10 cellular contexts compared by ENCODE assay signal in the genomic region with DNA sequence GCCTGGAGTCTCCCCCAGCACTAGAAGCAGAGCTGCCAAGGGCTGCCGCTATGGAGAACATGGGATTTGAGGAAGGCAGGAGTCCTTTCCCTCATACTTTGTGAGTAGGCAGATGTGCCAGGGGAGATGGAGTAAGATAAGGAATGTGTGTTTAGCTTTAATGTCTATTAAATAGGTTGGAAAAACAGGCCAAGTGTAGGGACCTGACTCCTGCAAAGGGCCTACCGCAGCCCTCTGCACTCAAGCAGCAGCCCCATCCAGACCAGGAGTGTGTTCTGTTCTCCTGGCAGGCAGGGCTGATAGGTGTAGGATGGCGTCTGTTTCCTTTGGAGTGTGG. TPM values are rescaled to one million over a fixed set of nuclear protein-coding genes. Genes with fewer than 3 reads are reported as not detected.
DNase-seq lines count a peak whose midpoint lies in the region; ATAC-seq and TF ChIP-seq lines count a peak whose summit lies in the region.
"Had no signal": no experiment of that assay in that cellular context is flagged by ENCODE, and none has a peak within 500 bp of the region (broad histone marks: within the 10 kb centered on the region; RNA-seq: fewer than 3 reads in every experiment).

No MANE protein-coding gene starts in this region.

- peaks cover 42% of the 10 kb centered on the region for H3K36me3 Mint-ChIP-seq in activated CD4-positive, alpha-beta T cell treated with anti-CD3 and anti-CD28 coated beads, Interleukin-2, amount 10 ng/mL, durations not matched to agents 24 days and 14 days (ENCODE audit: low read depth)

- intact Hi-C loops in activated CD4-positive, alpha-beta T cell treated with anti-CD3 and anti-CD28 coated beads, Interleukin-2, amount 10 ng/mL, durations not matched to agents 24 days and 14 days (cut with micrococcal nuclease) = no loop called here
- intact Hi-C loops in adrenal gland (cut with DNase I) = loop anchor here in 1 of 2 donors (10.0 kb wide), 1 partner anchor 132 kb away; a partner anchor contains a TSS

- H3K4me3 ChIP-seq in Loucy (ENCODE audit: low read length, poor library complexity, severe bottlenecking) = no peak overlapping the region
- H3K4me3 ChIP-seq in adrenal gland = no peak overlapping the region
- H3K4me3 ChIP-seq in neuronal stem cell (ENCODE audit: low read length in 2 of 2) = peak overlapping the region in 1 of 2 donors; percentile 95

- H3K27ac ChIP-seq in adrenal gland (peak overlapping the region in 4 of 5 donors; percentile 33 to 95 (median 42)), neuronal stem cell (replicated peaks; ENCODE audit: low read length) (no peak overlapping the region)

- DNase-seq in activated CD4-positive, alpha-beta T cell treated with anti-CD3 and anti-CD28 coated beads, Interleukin-2, amount 10 ng/mL, durations not matched to agents 24 days and 14 days = no peak
- DNase-seq in activated CD4-positive, alpha-beta T cell treated with anti-CD3 and anti-CD28 coated beads, Interleukin-2, amount 50 U/mL, for 48 hours = no peak
- DNase-seq in adrenal gland = no peak
- DNase-seq in neuronal stem cell (ENCODE audit: low spot score) = no peak
- no peak for DNase-seq in NCI-H2171 treated with DMSO at 0.1 percent for 48 hours (lab: John Stamatoyannopoulos, UW)
- no peak for DNase-seq in activated gamma-delta T cell treated with Interleukin-2 at 50 U/mL for 16 hours
- DNase-seq: KBM-7, NCI-H2171 had no signal

- H3K27me3 ChIP-seq in Loucy (ENCODE audit: insufficient read depth, low read length, poor library complexity, severe bottlenecking) (no peaks in the 10 kb centered on the region), adrenal gland (no peaks in the 10 kb centered on the region), neuronal stem cell (ENCODE audit: control insufficient read depth in 3 of 3, insufficient read depth in 3 of 3, low read depth in 1 of 3, low read length in 3 of 3) (no peaks in the 10 kb centered on the region)

- no peaks in the 10 kb centered on the region for H3K9me3 ChIP-seq in Loucy (ENCODE audit: insufficient read depth, low read depth, low read length)
- H3K9me3 ChIP-seq in adrenal gland (replicated peaks in 1 of 3) = no peaks in the 10 kb centered on the region
- H3K9me3 ChIP-seq in neuronal stem cell (replicated peaks in 1 of 2; ENCODE audit: control insufficient read depth in 2 of 2, insufficient read depth in 1 of 2, low read depth in 1 of 2, low read length in 2 of 2) = no peaks in the 10 kb centered on the region

- TF ChIP-seq CTCF in Loucy (conservative IDR thresholded peaks at IDR 0.05; ENCODE audit: low read length) (no peak), adrenal gland (IDR thresholded peaks at IDR 0.05) (no peak)

- no peak overlapping the region for H2BK15ac ChIP-seq in neuronal stem cell (ENCODE audit: low read length)

- H3K4ac ChIP-seq in neuronal stem cell (ENCODE audit: low read length) = no peak overlapping the region

- no peaks in the 10 kb centered on the region for H3K9me3 Mint-ChIP-seq in activated CD4-positive, alpha-beta T cell treated with anti-CD3 and anti-CD28 coated beads, Interleukin-2, amount 10 ng/mL, durations not matched to agents 24 days and 14 days

- H2BK120ac ChIP-seq in neuronal stem cell (ENCODE audit: low read depth, low read length) = no peak overlapping the region

- H3K79me2 ChIP-seq in Loucy (ENCODE audit: insufficient read depth, low read length) = peaks cover 34% of the 10 kb centered on the region; the same call in 1 of the 2 replicates

- 46 to 68% (median 53%) methylated on average over 2 to 3 of the region's 3 CpGs for WGBS in adrenal gland, 4 donors
- no CpG with 5 or more reads among the region's 3 CpGs for WGBS in neuronal stem cell (ENCODE audit: extremely low coverage in 2 of 2, insufficient read length in 2 of 2, insufficient replicate concordance in 1 of 2), 2 donors

- TF ChIP-seq POLR2A in adrenal gland (IDR thresholded peaks at IDR 0.05) = no peak

- H3K14ac ChIP-seq in neuronal stem cell (ENCODE audit: low read length) = no peak overlapping the region

- no peak for ATAC-seq in GM21723 (IDR thresholded peaks at IDR 0.05; ENCODE audit: unreplicated experiment)

- peaks cover 30% of the 10 kb centered on the region for H3K4me1 Mint-ChIP-seq in activated CD4-positive, alpha-beta T cell treated with anti-CD3 and anti-CD28 coated beads, Interleukin-2, amount 10 ng/mL, durations not matched to agents 24 days and 14 days

- H3K4me3 Mint-ChIP-seq in activated CD4-positive, alpha-beta T cell treated with anti-CD3 and anti-CD28 coated beads, Interleukin-2, amount 10 ng/mL, durations not matched to agents 24 days and 14 days = peak overlapping the region; percentile 89

- H3K4me2 ChIP-seq in Loucy (ENCODE audit: low read depth, low read length, poor library complexity, severe bottlenecking) = peak overlapping the region; percentile 90
- no peak overlapping the region for H3K4me2 ChIP-seq in neuronal stem cell (ENCODE audit: insufficient read depth, low read length, poor library complexity, severe bottlenecking)

- H4K20me1 ChIP-seq in Loucy (ENCODE audit: insufficient read depth, low read length, poor library complexity, severe bottlenecking) = no peaks in the 10 kb centered on the region

- no peaks in the 10 kb centered on the region for H3K9me2 ChIP-seq in Loucy (replicated peaks; ENCODE audit: low read depth, low read length)

- no peak overlapping the region for H4K91ac ChIP-seq in neuronal stem cell (ENCODE audit: low read depth, low read length, poor library complexity)

- no peak overlapping the region for H3K23ac ChIP-seq in neuronal stem cell (ENCODE audit: low read depth, low read length, poor library complexity)

- H3F3A ChIP-seq in Loucy (ENCODE audit: low read depth) = no peaks in the 10 kb centered on the region

- H3K18ac ChIP-seq in neuronal stem cell (ENCODE audit: low read length) = no peak overlapping the region

- H2AK5ac ChIP-seq in neuronal stem cell (ENCODE audit: low read depth, low read length) = no peak overlapping the region

- H3K9ac ChIP-seq in Loucy (ENCODE audit: low read depth, low read length, poor library complexity, severe bottlenecking) (no peak overlapping the region), neuronal stem cell (ENCODE audit: low read depth, low read length, poor library complexity) (peak overlapping the region; percentile 45)

- no peaks in the 10 kb centered on the region for H3K27me3 Mint-ChIP-seq in activated CD4-positive, alpha-beta T cell treated with anti-CD3 and anti-CD28 coated beads, Interleukin-2, amount 10 ng/mL, durations not matched to agents 24 days and 14 days

- H3K79me1 ChIP-seq in neuronal stem cell (ENCODE audit: low read depth, low read length) = peaks cover 4% of the 10 kb centered on the region

- H3K36me3 ChIP-seq in Loucy (ENCODE audit: insufficient read depth, low read length) (peaks cover 3% of the 10 kb centered on the region; the same call in 1 of the 2 replicates), adrenal gland (replicated peaks in 1 of 2) (peaks cover 0 to 5% of the 10 kb centered on the region in 2 donors), neuronal stem cell (replicated peaks in 1 of 2; ENCODE audit: control insufficient read depth in 2 of 2, insufficient read depth in 2 of 2, low read length in 2 of 2) (peaks cover 12 to 23% of the 10 kb centered on the region in 2 donors)

- H2BK5ac ChIP-seq in neuronal stem cell (ENCODE audit: low read length) = no peak overlapping the region

- H3K4me1 ChIP-seq in Loucy (ENCODE audit: insufficient read depth, low read length, poor library complexity, severe bottlenecking) = peaks cover 26% of the 10 kb centered on the region
- H3K4me1 ChIP-seq in adrenal gland (replicated peaks in 1 of 2) = peaks cover 21 to 37% of the 10 kb centered on the region in 2 donors
- H3K4me1 ChIP-seq in neuronal stem cell (ENCODE audit: control insufficient read depth in 2 of 2, insufficient read depth in 1 of 2, low read depth in 1 of 2, low read length in 2 of 2) = peaks cover 3 to 4% of the 10 kb centered on the region in 2 donors

- no peak overlapping the region for H2AFZ ChIP-seq in Loucy (ENCODE audit: low read length)
- H2AFZ ChIP-seq in neuronal stem cell (ENCODE audit: low read length) = no peak overlapping the region

- H2BK12ac ChIP-seq in neuronal stem cell (ENCODE audit: low read length) = no peak overlapping the region

- H4K8ac ChIP-seq in neuronal stem cell (ENCODE audit: low read depth, low read length) = no peak overlapping the region

- H3K27ac Mint-ChIP-seq in activated CD4-positive, alpha-beta T cell treated with anti-CD3 and anti-CD28 coated beads, Interleukin-2, amount 10 ng/mL, durations not matched to agents 24 days and 14 days = peak overlapping the region; percentile 69

RNA-seq across cellular contexts. Expression of a gene that starts 1.8 kb away (rescaled TPM):
- total RNA-seq in activated CD4-positive, alpha-beta T cell treated with anti-CD3 and anti-CD28 coated beads, Interleukin-2, amount 10 ng/mL, durations not matched to agents 24 days and 14 days = 45.9 and 48.7 TPM in 2 replicates
- 10 to 100 TPM; 18.1 to 53.0 (median 29.4) TPM for total RNA-seq in adrenal gland
- 10 to 100 TPM; 10.7 to 15.1 (median 14.8) TPM for polyA plus RNA-seq in adrenal gland
- polyA plus RNA-seq in neuronal stem cell (2013, experiment 1 of 2) = 31.0 TPM
- polyA plus RNA-seq in neuronal stem cell (2013, experiment 2 of 2) = 31.4 TPM

RNA-seq across cellular contexts. Expression of a gene that starts 11.1 kb away (rescaled TPM):
- total RNA-seq in activated CD4-positive, alpha-beta T cell treated with anti-CD3 and anti-CD28 coated beads, Interleukin-2, amount 10 ng/mL, durations not matched to agents 24 days and 14 days = 121 and 127 TPM in 2 replicates
- 10 to 100 TPM; 47.7 to 91.4 (median 69.6) TPM for total RNA-seq in adrenal gland
- polyA plus RNA-seq in adrenal gland = 100 to 1,000 TPM in 1 of 3 donors, 10 to 100 TPM in 2; 52.5 to 112 (median 87.7) TPM
- 45.9 TPM for polyA plus RNA-seq in neuronal stem cell (2013, experiment 1 of 2)
- polyA plus RNA-seq in neuronal stem cell (2013, experiment 2 of 2) = 45.2 TPM

RNA-seq across cellular contexts. Expression of a gene that starts 11.4 kb away (rescaled TPM):
- 84.2 and 86.9 TPM in 2 replicates for total RNA-seq in activated CD4-positive, alpha-beta T cell treated with anti-CD3 and anti-CD28 coated beads, Interleukin-2, amount 10 ng/mL, durations not matched to agents 24 days and 14 days
- 10 to 100 TPM in 7 of 8 donors, 1 to 10 TPM in 1; 8.0 to 36.9 (median 24.6) TPM for total RNA-seq in adrenal gland
- polyA plus RNA-seq in adrenal gland = 10 to 100 TPM; 23.2 to 51.5 (median 24.1) TPM
- 32.9 TPM for polyA plus RNA-seq in neuronal stem cell (2013, experiment 1 of 2)
- polyA plus RNA-seq in neuronal stem cell (2013, experiment 2 of 2) = 31.7 TPM

RNA-seq across cellular contexts. Expression of a gene that starts 16.4 kb away (rescaled TPM):
- 131 and 132 TPM in 2 replicates for total RNA-seq in activated CD4-positive, alpha-beta T cell treated with anti-CD3 and anti-CD28 coated beads, Interleukin-2, amount 10 ng/mL, durations not matched to agents 24 days and 14 days
- total RNA-seq in adrenal gland = 10 to 100 TPM; 15.8 to 63.9 (median 25.3) TPM
- 10 to 100 TPM; 23.6 to 38.4 (median 32.7) TPM for polyA plus RNA-seq in adrenal gland
- 9.2 TPM for polyA plus RNA-seq in neuronal stem cell (2013, experiment 1 of 2)
- 9.1 TPM for polyA plus RNA-seq in neuronal stem cell (2013, experiment 2 of 2)
